In the genomic region with DNA sequence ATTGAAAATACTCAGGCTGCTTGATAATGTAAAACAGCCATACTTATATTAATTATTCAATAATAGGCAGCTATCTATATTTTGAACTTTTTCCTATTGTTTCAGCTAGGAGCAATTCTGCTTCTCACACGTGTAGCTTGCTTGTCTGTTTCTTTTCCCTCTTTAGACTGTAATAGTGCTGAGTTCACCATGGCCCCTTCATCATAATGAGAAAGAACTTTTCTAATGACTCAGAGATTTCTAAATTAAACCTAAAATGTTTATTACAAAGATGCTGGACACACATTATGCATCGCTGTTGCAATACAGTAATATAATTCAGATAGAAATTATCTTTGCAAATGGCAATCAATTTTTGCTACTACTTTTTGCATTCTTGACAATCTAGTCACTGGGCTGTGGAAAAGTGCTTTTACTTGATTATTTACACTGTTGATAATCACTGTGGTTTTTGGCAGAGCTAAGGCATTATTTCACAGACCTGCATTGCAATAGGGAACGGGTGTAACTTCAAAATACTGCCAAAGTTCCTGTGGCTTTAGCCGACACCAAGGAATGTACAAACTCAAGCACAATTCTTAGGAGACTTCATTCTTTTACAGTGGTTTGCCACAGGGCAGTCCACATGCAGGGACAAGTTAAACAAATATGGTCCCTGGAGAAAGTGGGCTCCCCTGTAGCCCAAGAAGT, we compare ENCODE assay signal across 11 cellular contexts.
A peak's percentile ranks its signal among the peaks of the same experiment; 100 is the strongest.
DNase-seq lines count a peak whose midpoint lies in the region; ATAC-seq and TF ChIP-seq lines count a peak whose summit lies in the region.
"Had no signal": no experiment of that assay in that cellular context is flagged by ENCODE, and none has a peak within 500 bp of the region (broad histone marks: within the 10 kb centered on the region; RNA-seq: fewer than 3 reads in every experiment).

No MANE protein-coding gene starts in this region.

- no peaks in the 10 kb centered on the region for H3K9me3 ChIP-seq in lung (ENCODE audit: control insufficient read depth in 2 of 2, insufficient read depth in 1 of 2, low read length in 1 of 2)

- peak overlapping the region in 1 of 2 donors; percentile 71 for H3K27ac ChIP-seq in lung (ENCODE audit: low read depth in 1 of 2, low read length in 1 of 2)

- ATAC-seq in lung (ENCODE audit: insufficient read depth, low FRiP score) (peak; percentile 85), HG03354 (IDR thresholded peaks at IDR 0.05; ENCODE audit: poor library complexity, severe bottlenecking, unreplicated experiment) (no peak), HG03460 (IDR thresholded peaks at IDR 0.05; ENCODE audit: unreplicated experiment) (no peak)

- H3K4me1 ChIP-seq in lung (ENCODE audit: control insufficient read depth in 2 of 2, insufficient read depth in 2 of 2, low read length in 2 of 2): peaks cover 0 to 2% of the 10 kb centered on the region in 2 donors

- H3K36me3 ChIP-seq in lung (ENCODE audit: control insufficient read depth in 2 of 2, insufficient read depth in 2 of 2, low read length in 2 of 2): no peaks in the 10 kb centered on the region

- no peak for TF ChIP-seq CTCF in lung (IDR thresholded peaks at IDR 0.05; ENCODE audit: control extremely low read depth, extremely low read depth)

- DNase-seq in SIG-M5 treated with dmso at 0.1 percent for 504 hours (lab: John Stamatoyannopoulos, UW; ENCODE audit: unreplicated experiment) (peak; percentile 43), SIG-M5 (lab: John Stamatoyannopoulos, UW) (no peak), dedifferentiated amniotic fluid mesenchymal stem cell (ENCODE audit: extremely low spot score) (peak; percentile 99), lung (ENCODE audit: low spot score) (peak; percentile 63), middle frontal gyrus (ENCODE audit: extremely low spot score, low spot score) (no peak), NCI-H510A treated with DMSO at 0.1 percent for 48 hours (lab: John Stamatoyannopoulos, UW) (no peak)
- DNase-seq: activated CD4-positive, alpha-beta memory T cell treated with anti-CD3 and anti-CD28 coated beads for 36 hours; AML-193; immature natural killer cell had no signal

- no peak overlapping the region for H3K4me3 ChIP-seq in lung

- 33 to 42% methylated on average over 4 of the region's 4 CpGs for WGBS in lung, 2 donors

- H3K27me3 ChIP-seq in lung (ENCODE audit: control insufficient read depth, insufficient read depth): no peaks in the 10 kb centered on the region

Comparison
In these comparisons a context has a peak if more than half of its experiments do, and no peak if none do; other contexts are left out.
1. DNase-seq: peak in SIG-M5 treated with dmso at 0.1 percent for 504 hours (single experiment), dedifferentiated amniotic fluid mesenchymal stem cell (single experiment) and lung (single experiment); none in SIG-M5 (single experiment), middle frontal gyrus (single experiment) and NCI-H510A treated with DMSO at 0.1 percent for 48 hours (single experiment).